In the genomic region with DNA sequence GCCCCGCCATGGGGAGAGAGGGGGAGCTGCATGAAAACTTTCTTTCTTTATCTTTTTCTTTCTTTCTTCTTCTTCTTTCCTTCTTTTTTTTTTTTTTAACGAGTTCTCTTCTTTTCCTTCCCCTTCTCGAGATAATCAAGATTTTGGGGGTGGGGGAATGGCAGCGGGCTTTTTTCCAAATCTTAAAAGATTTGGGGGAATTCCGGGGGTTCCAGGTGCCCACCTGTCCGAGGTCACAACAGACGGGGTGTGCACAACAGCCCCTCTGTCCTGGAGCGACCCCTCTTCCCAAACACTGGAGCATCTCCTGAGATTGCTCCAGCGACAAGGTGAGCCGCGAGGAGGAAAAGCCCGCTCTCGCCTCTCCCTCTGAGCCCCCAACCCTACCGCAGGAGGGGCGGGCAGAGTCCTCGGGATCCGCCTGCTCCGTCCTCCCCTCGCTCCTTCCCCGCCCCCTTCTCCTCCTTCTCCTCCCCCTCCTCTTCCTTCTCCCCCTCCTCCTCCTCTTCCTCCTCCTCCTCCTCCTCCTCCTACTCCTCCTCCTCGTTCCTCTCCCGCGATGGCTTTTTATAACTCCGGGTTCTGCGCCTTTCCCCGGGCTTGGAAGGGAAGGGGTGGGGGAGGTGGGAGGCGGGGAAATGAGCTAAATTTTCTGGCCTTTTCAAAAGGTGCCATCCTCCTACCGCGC, we compare ENCODE assay signal across 11 cellular contexts. TPM values are rescaled to one million over a fixed set of nuclear protein-coding genes. Genes with fewer than 3 reads are reported as not detected.
DNase-seq lines count a peak whose midpoint lies in the region; ATAC-seq and TF ChIP-seq lines count a peak whose summit lies in the region.
"Had no signal": no experiment of that assay in that cellular context is flagged by ENCODE, and none has a peak within 500 bp of the region (broad histone marks: within the 10 kb centered on the region; RNA-seq: fewer than 3 reads in every experiment).

No MANE protein-coding gene starts in this region.

- DNase-seq in astrocyte of the cerebellum (ENCODE audit: low read depth) (no peak), epidermal melanocyte (ENCODE audit: insufficient read length, low spot score) (no peak)
- DNase-seq in activated T-helper 1 cell treated with anti-CD3 and anti-CD28 coated beads, Interleukin-12 subunit alpha, Interleukin-12 subunit beta, Interleukin-2, Interleukin-4 antibody, amounts not matched to agents 30 ng/mL and 10 ng/mL and 1 ng/mL, durations not matched to agents 14 hours and 24 hours and 36 hours (ENCODE audit: low spot score), result no peak

- WGBS in HUES64, result 1% methylated on average over 20 of the region's 29 CpGs
- WGBS in liver, result 6% methylated on average over 29 of the region's 29 CpGs

- peaks cover 46% of the 10 kb centered on the region for H3K27me3 Mint-ChIP-seq in activated T-helper 1 cell treated with anti-CD3 and anti-CD28 coated beads, Interleukin-12 subunit alpha, Interleukin-12 subunit beta, Interleukin-2, Interleukin-4 antibody, amounts not matched to agents 30 ng/mL and 10 ng/mL and 1 ng/mL, durations not matched to agents 14 hours and 24 hours and 36 hours (ENCODE audit: insufficient read depth)

- no peak overlapping the region for H3K27ac Mint-ChIP-seq in activated T-helper 1 cell treated with anti-CD3 and anti-CD28 coated beads, Interleukin-12 subunit alpha, Interleukin-12 subunit beta, Interleukin-2, Interleukin-4 antibody, amounts not matched to agents 30 ng/mL and 10 ng/mL and 1 ng/mL, durations not matched to agents 14 hours and 24 hours and 36 hours
- H3K27ac Mint-ChIP-seq: stimulated activated memory B cell treated with anti-CD40 and anti-IgM and Interleukin-4, amounts not matched to agents 10 μg/mL and 1 μg/mL and 100 μg/mL, for 72 hours had no signal

- H3K9me3 Mint-ChIP-seq in activated T-helper 1 cell treated with anti-CD3 and anti-CD28 coated beads, Interleukin-12 subunit alpha, Interleukin-12 subunit beta, Interleukin-2, Interleukin-4 antibody, amounts not matched to agents 30 ng/mL and 10 ng/mL and 1 ng/mL, durations not matched to agents 14 hours and 24 hours and 36 hours, result no peaks in the 10 kb centered on the region
- H3K9me3 Mint-ChIP-seq: stimulated activated memory B cell treated with anti-CD40 and anti-IgM and Interleukin-4, amounts not matched to agents 10 μg/mL and 1 μg/mL and 100 μg/mL, for 72 hours had no signal

- H3K36me3 ChIP-seq in HUES64 (ENCODE audit: insufficient read depth, low read length) (no peaks in the 10 kb centered on the region), liver (ENCODE audit: control insufficient read depth in 4 of 4, insufficient read depth in 3 of 4, low read depth in 1 of 4, low read length in 3 of 4) (no peaks in the 10 kb centered on the region), subcutaneous abdominal adipose tissue (ENCODE audit: control insufficient read depth in 5 of 5, insufficient read depth in 5 of 5, low read length in 5 of 5) (peaks cover 0 to 5% (median 0%) of the 10 kb centered on the region in 5 donors)

- H3K4me1 Mint-ChIP-seq in activated T-helper 1 cell treated with anti-CD3 and anti-CD28 coated beads, Interleukin-12 subunit alpha, Interleukin-12 subunit beta, Interleukin-2, Interleukin-4 antibody, amounts not matched to agents 30 ng/mL and 10 ng/mL and 1 ng/mL, durations not matched to agents 14 hours and 24 hours and 36 hours (ENCODE audit: low read depth), result peaks cover 9% of the 10 kb centered on the region

- H3K4me1 ChIP-seq in HUES64 (ENCODE audit: insufficient read depth, low read length) (no peaks in the 10 kb centered on the region), liver (ENCODE audit: control insufficient read depth in 4 of 4, insufficient read depth in 4 of 4, low read length in 3 of 4) (peaks cover 18 to 58% (median 30%) of the 10 kb centered on the region in 4 donors), subcutaneous abdominal adipose tissue (ENCODE audit: control insufficient read depth in 5 of 5, insufficient read depth in 5 of 5, low read length in 5 of 5) (peaks cover 5 to 57% (median 49%) of the 10 kb centered on the region in 5 donors)

- peaks cover 59% of the 10 kb centered on the region for H3K27me3 ChIP-seq in HUES64 (ENCODE audit: insufficient read depth, low read length)
- no peaks in the 10 kb centered on the region for H3K27me3 ChIP-seq in liver (ENCODE audit: control insufficient read depth in 4 of 4, insufficient read depth in 4 of 4, low read length in 3 of 4)
- peaks cover 0 to 3% (median 0%) of the 10 kb centered on the region in 5 donors for H3K27me3 ChIP-seq in subcutaneous abdominal adipose tissue (ENCODE audit: control insufficient read depth in 5 of 5, insufficient read depth in 4 of 5, low read length in 5 of 5)

- TF ChIP-seq CTCF in astrocyte of the cerebellum (IDR thresholded peaks at IDR 0.05; ENCODE audit: low read depth, low read length, missing control alignments) (no peak), liver (IDR thresholded peaks at IDR 0.05; ENCODE audit: low read depth, low read length, missing input control) (no peak)

- intact Hi-C loops in activated T-helper 1 cell treated with anti-CD3 and anti-CD28 coated beads, Interleukin-12 subunit alpha, Interleukin-12 subunit beta, Interleukin-2, Interleukin-4 antibody, amounts not matched to agents 30 ng/mL and 10 ng/mL and 1 ng/mL, durations not matched to agents 14 hours and 24 hours and 36 hours (cut with micrococcal nuclease), result loop anchor here (5.0 kb wide), 1 partner anchor 124 kb away; no protein-coding TSS in a partner anchor

- H3K4me3 Mint-ChIP-seq in activated T-helper 1 cell treated with anti-CD3 and anti-CD28 coated beads, Interleukin-12 subunit alpha, Interleukin-12 subunit beta, Interleukin-2, Interleukin-4 antibody, amounts not matched to agents 30 ng/mL and 10 ng/mL and 1 ng/mL, durations not matched to agents 14 hours and 24 hours and 36 hours, result no peak overlapping the region

- no peak for ATAC-seq in GM19023 (IDR thresholded peaks at IDR 0.05; ENCODE audit: unreplicated experiment)

- H3K4me3 ChIP-seq in HUES64 (ENCODE audit: low read length) (peak overlapping the region; percentile 65), astrocyte of the cerebellum (ENCODE audit: low read depth, low read length) (peak overlapping the region; percentile 23), liver (ENCODE audit: low read depth in 1 of 3, low read length in 3 of 3) (peak overlapping the region; percentile 50 to 72 (median 54)), subcutaneous abdominal adipose tissue (ENCODE audit: low read depth in 1 of 5, low read length in 5 of 5) (peak overlapping the region; percentile 63 to 81 (median 69))

- in situ Hi-C loops in astrocyte of the cerebellum (cut with HindIII; ENCODE audit: low sequenced_read_pairs), result no loop called here

- no peak for TF ChIP-seq RAD21 in liver (IDR thresholded peaks at IDR 0.05)

- H3K9ac ChIP-seq in HUES64 (ENCODE audit: low read depth, low read length), result no peak overlapping the region
- no peak overlapping the region for H3K9ac ChIP-seq in liver (ENCODE audit: low read depth in 1 of 2, low read length in 2 of 2)
- peak overlapping the region in 1 of 5 donors; percentile 64 for H3K9ac ChIP-seq in subcutaneous abdominal adipose tissue (ENCODE audit: low read length in 5 of 5)
- H3K9ac ChIP-seq: KMS-11 had no signal

- H3K27ac ChIP-seq in HUES64 (ENCODE audit: low read depth, low read length) (no peak overlapping the region), liver (ENCODE audit: low read depth in 1 of 2, low read length in 2 of 2) (no peak overlapping the region), subcutaneous abdominal adipose tissue (ENCODE audit: low read depth, low read length) (no peak overlapping the region)
- H3K27ac ChIP-seq: KMS-11 had no signal

- H3K36me3 Mint-ChIP-seq in activated T-helper 1 cell treated with anti-CD3 and anti-CD28 coated beads, Interleukin-12 subunit alpha, Interleukin-12 subunit beta, Interleukin-2, Interleukin-4 antibody, amounts not matched to agents 30 ng/mL and 10 ng/mL and 1 ng/mL, durations not matched to agents 14 hours and 24 hours and 36 hours (ENCODE audit: low read depth), result no peaks in the 10 kb centered on the region
- H3K36me3 Mint-ChIP-seq: stimulated activated memory B cell treated with anti-CD40 and anti-IgM and Interleukin-4, amounts not matched to agents 10 μg/mL and 1 μg/mL and 100 μg/mL, for 72 hours had no signal

- H3K9me3 ChIP-seq in HUES64 (ENCODE audit: insufficient read depth, low read depth, low read length) (no peaks in the 10 kb centered on the region), liver (ENCODE audit: control insufficient read depth in 4 of 4, low read length in 3 of 4) (no peaks in the 10 kb centered on the region), subcutaneous abdominal adipose tissue (ENCODE audit: control insufficient read depth in 5 of 5, low read length in 5 of 5) (no peaks in the 10 kb centered on the region)

TF ChIP-seq in liver, 16 proteins besides CTCF, POLR2A, EP300 and RAD21 (continues in another document):
- no peak for TF ChIP-seq HNF4A (conservative IDR thresholded peaks at IDR 0.05)
- no peak for TF ChIP-seq NR2F2 (IDR thresholded peaks at IDR 0.05)
- no peak for TF ChIP-seq FOXA2 (IDR thresholded peaks at IDR 0.05)
- no peak for TF ChIP-seq YY1 (IDR thresholded peaks at IDR 0.05)
- TF ChIP-seq JUND (IDR thresholded peaks at IDR 0.05), result no peak
- no peak for TF ChIP-seq TAF1 (conservative IDR thresholded peaks at IDR 0.05)
- TF ChIP-seq, protein P1, sequence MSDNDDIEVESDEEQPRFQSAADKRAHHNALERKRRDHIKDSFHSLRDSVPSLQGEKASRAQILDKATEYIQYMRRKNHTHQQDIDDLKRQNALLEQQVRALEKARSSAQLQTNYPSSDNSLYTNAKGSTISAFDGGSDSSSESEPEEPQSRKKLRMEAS (IDR thresholded peaks at IDR 0.05), result no peak
- TF ChIP-seq, protein P2, sequence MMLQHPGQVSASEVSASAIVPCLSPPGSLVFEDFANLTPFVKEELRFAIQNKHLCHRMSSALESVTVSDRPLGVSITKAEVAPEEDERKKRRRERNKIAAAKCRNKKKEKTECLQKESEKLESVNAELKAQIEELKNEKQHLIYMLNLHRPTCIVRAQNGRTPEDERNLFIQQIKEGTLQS (IDR thresholded peaks at IDR 0.05), result no peak

RNA-seq across cellular contexts. Expression of a gene that starts 0.7 kb away (rescaled TPM):
- polyA plus RNA-seq in HUES64 (2013, experiment 1 of 2), result 0.45 TPM
- polyA plus RNA-seq in HUES64 (2013, experiment 2 of 2), result 0.38 TPM
- under 1 TPM; under 0.01 to 0.33 TPM for total RNA-seq in liver
- 1 to 10 TPM; 2.5 to 3.4 TPM for polyA plus RNA-seq in liver
- total RNA-seq in activated T-helper 1 cell treated with anti-CD3 and anti-CD28 coated beads, Interleukin-12 subunit alpha, Interleukin-12 subunit beta, Interleukin-2, Interleukin-4 antibody, amounts not matched to agents 30 ng/mL and 10 ng/mL and 1 ng/mL, durations not matched to agents 14 hours and 24 hours and 36 hours, result 0.08 and 0.20 TPM in 2 replicates
- total RNA-seq: activated CD8-positive, alpha-beta memory T cell treated with anti-CD3 and anti-CD28 coated beads for 36 hours; dermis microvascular lymphatic vessel endothelial cell had no signal
